ENCODE assay signal across 1 cellular context in the genomic region with DNA sequence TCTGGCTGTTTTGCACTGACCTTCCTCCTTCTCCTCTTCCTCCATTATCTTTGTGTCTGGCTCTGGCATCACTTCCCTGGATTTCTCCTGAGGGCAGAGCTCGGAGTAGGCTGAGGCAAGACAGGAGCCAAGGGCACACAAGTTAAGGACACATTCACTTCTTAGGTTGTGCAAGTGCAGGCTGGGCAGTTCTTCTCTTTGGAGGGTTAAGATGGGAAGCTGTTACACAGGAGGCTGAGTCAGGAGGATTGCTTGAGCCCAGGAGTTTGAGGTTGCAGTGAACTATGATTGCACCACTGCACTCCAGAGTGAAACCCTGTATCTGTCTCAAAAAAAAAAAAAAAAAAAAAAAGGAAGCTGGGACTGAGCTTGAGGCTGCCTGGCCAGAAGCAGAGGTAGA.
TF ChIP-seq lines count a peak whose summit lies in the region.

No MANE protein-coding gene starts in this region.

TF ChIP-seq in GM23338, 12 proteins besides CTCF, POLR2A, EP300 and RAD21 (continued from another document):
- TF ChIP-seq, protein P1, sequence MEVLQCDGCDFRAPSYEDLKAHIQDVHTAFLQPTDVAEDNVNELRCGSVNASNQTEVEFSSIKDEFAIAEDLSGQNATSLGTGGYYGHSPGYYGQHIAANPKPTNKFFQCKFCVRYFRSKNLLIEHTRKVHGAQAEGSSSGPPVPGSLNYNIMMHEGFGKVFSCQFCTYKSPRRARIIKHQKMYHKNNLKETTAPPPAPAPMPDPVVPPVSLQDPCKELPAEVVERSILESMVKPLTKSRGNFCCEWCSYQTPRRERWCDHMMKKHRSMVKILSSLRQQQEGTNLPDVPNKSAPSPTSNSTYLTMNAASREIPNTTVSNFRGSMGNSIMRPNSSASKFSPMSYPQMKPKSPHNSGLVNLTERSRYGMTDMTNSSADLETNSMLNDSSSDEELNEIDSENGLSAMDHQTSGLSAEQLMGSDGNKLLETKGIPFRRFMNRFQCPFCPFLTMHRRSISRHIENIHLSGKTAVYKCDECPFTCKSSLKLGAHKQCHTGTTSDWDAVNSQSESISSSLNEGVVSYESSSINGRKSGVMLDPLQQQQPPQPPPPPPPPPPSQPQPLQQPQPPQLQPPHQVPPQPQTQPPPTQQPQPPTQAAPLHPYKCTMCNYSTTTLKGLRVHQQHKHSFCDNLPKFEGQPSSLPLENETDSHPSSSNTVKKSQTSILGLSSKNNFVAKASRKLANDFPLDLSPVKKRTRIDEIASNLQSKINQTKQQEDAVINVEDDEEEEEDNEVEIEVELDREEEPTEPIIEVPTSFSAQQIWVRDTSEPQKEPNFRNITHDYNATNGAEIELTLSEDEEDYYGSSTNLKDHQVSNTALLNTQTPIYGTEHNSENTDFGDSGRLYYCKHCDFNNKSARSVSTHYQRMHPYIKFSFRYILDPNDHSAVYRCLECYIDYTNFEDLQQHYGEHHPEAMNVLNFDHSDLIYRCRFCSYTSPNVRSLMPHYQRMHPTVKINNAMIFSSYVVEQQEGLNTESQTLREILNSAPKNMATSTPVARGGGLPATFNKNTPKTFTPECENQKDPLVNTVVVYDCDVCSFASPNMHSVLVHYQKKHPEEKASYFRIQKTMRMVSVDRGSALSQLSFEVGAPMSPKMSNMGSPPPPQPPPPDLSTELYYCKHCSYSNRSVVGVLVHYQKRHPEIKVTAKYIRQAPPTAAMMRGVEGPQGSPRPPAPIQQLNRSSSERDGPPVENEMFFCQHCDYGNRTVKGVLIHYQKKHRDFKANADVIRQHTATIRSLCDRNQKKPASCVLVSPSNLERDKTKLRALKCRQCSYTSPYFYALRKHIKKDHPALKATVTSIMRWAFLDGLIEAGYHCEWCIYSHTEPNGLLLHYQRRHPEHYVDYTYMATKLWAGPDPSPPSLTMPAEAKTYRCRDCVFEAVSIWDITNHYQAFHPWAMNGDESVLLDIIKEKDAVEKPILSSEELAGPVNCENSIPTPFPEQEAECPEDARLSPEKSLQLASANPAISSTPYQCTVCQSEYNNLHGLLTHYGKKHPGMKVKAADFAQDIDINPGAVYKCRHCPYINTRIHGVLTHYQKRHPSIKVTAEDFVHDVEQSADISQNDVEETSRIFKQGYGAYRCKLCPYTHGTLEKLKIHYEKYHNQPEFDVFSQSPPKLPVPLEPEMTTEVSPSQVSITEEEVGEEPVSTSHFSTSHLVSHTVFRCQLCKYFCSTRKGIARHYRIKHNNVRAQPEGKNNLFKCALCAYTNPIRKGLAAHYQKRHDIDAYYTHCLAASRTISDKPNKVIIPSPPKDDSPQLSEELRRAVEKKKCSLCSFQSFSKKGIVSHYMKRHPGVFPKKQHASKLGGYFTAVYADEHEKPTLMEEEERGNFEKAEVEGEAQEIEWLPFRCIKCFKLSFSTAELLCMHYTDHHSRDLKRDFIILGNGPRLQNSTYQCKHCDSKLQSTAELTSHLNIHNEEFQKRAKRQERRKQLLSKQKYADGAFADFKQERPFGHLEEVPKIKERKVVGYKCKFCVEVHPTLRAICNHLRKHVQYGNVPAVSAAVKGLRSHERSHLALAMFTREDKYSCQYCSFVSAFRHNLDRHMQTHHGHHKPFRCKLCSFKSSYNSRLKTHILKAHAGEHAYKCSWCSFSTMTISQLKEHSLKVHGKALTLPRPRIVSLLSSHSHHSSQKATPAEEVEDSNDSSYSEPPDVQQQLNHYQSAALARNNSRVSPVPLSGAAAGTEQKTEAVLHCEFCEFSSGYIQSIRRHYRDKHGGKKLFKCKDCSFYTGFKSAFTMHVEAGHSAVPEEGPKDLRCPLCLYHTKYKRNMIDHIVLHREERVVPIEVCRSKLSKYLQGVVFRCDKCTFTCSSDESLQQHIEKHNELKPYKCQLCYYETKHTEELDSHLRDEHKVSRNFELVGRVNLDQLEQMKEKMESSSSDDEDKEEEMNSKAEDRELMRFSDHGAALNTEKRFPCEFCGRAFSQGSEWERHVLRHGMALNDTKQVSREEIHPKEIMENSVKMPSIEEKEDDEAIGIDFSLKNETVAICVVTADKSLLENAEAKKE (CRISPR knock-in tag; IDR thresholded peaks at IDR 0.05): no peak
- TF ChIP-seq ZNF331 (CRISPR knock-in tag; IDR thresholded peaks at IDR 0.05; ENCODE audit: low read depth): no peak
- no peak for TF ChIP-seq CREB1 (CRISPR knock-in tag; IDR thresholded peaks at IDR 0.05; ENCODE audit: low read depth)
- no peak for TF ChIP-seq ETS1 (IDR thresholded peaks at IDR 0.05)
- TF ChIP-seq EZH2 (IDR thresholded peaks at IDR 0.05; ENCODE audit: low read depth, unreplicated experiment): no peak
- TF ChIP-seq NANOG (IDR thresholded peaks at IDR 0.05; ENCODE audit: borderline replicate concordance): no peak
- TF ChIP-seq ZNF114 (CRISPR knock-in tag; IDR thresholded peaks at IDR 0.05): no peak
